Comparison of ENCODE assay signal across 8 cellular contexts in genomic region chr3:12158387-12159226, GRCh38. TPM values are rescaled to one million over a fixed set of nuclear protein-coding genes. Genes with fewer than 3 reads are reported as not detected.
DNase-seq lines count a peak whose midpoint lies in the region; ATAC-seq and TF ChIP-seq lines count a peak whose summit lies in the region.

Gene TIMP4, minus strand, starts transcription at chr3:12158912. Its CDS starts 72 bp downstream, at chr3:12158840.

- peaks cover 4% of the 10 kb centered on the region for H3F3A ChIP-seq in SK-N-SH (replicated peaks; ENCODE audit: insufficient read depth)

- TF ChIP-seq CTCF in DND-41 (IDR thresholded peaks at IDR 0.05; ENCODE audit: borderline replicate concordance, extremely low read depth, low read length, poor library complexity, severe bottlenecking), result no peak
- TF ChIP-seq CTCF in heart right ventricle (IDR thresholded peaks at IDR 0.05), result no peak
- no peak for TF ChIP-seq CTCF in prostate gland (IDR thresholded peaks at IDR 0.05)
- no peak for TF ChIP-seq CTCF in SK-N-SH (IDR thresholded peaks at IDR 0.05)

- peak within 1 kb of the TSS; percentile 49; the same call in 1 of the 2 replicates for H2AFZ ChIP-seq in DND-41 (ENCODE audit: low read depth, low read length)
- H2AFZ ChIP-seq in SK-N-SH (ENCODE audit: low read depth), result no peak within 1 kb of the TSS

- H3K9ac ChIP-seq in DND-41 (ENCODE audit: low read depth, low read length) (no peak within 1 kb of the TSS), SK-N-MC (ENCODE audit: insufficient read length) (no peak within 1 kb of the TSS), SK-N-SH (no peak within 1 kb of the TSS)

- no peak for TF ChIP-seq RAD21 in SK-N-SH (IDR thresholded peaks at IDR 0.05; ENCODE audit: low read length)

- WGBS in heart right ventricle, 2 donors, result 10 to 11% methylated on average over 34 of the region's 34 CpGs
- WGBS in prostate gland, result 14% methylated on average over 27 of the region's 34 CpGs
- 79% methylated on average over 11 of the region's 34 CpGs for WGBS in SK-N-SH (ENCODE audit: low lambda C conversion rate)

- H3K4me3 ChIP-seq in DND-41 (ENCODE audit: low read depth in 1 of 2, low read length in 2 of 2), result no peak within 1 kb of the TSS
- H3K4me3 ChIP-seq in SK-N-MC, result peak within 1 kb of the TSS; percentile 65
- H3K4me3 ChIP-seq in heart right ventricle, result peak within 1 kb of the TSS; percentile 33 to 82 (median 60)
- peak within 1 kb of the TSS; percentile 25 to 30 for H3K4me3 ChIP-seq in prostate gland
- no peak within 1 kb of the TSS for H3K4me3 ChIP-seq in SK-N-SH (ENCODE audit: low read depth in 2 of 2, low read length in 1 of 2)

- H4K20me1 ChIP-seq in DND-41 (ENCODE audit: insufficient read depth, low read length) (no peaks in the 10 kb centered on the region), SK-N-SH (ENCODE audit: insufficient read depth) (no peaks in the 10 kb centered on the region)

- H3K79me2 ChIP-seq in DND-41 (ENCODE audit: insufficient read depth, low read length) (no peaks in the 10 kb centered on the region), SK-N-SH (ENCODE audit: insufficient read depth) (no peaks in the 10 kb centered on the region)

- no peak for ATAC-seq in DND-41 (ENCODE audit: insufficient read depth, low read depth)
- peak; percentile 61 to 90 (median 82) for ATAC-seq in heart right ventricle
- no peak for ATAC-seq in HG02885 (IDR thresholded peaks at IDR 0.05; ENCODE audit: poor library complexity, unreplicated experiment)
- no peak for ATAC-seq in GM21390 (IDR thresholded peaks at IDR 0.05; ENCODE audit: unreplicated experiment)

- TF ChIP-seq EP300 in SK-N-SH (IDR thresholded peaks at IDR 0.05; ENCODE audit: borderline replicate concordance in 1 of 2, low read depth in 1 of 2, low read length in 1 of 2), result no peak

- H3K27ac ChIP-seq in DND-41 (ENCODE audit: low read length), result no peak within 1 kb of the TSS
- H3K27ac ChIP-seq in SK-N-MC, result no peak within 1 kb of the TSS
- H3K27ac ChIP-seq in heart right ventricle, result peak within 1 kb of the TSS; percentile 63 to 91 (median 78)
- peak within 1 kb of the TSS in 1 of 2 donors; percentile 6 for H3K27ac ChIP-seq in prostate gland
- no peak within 1 kb of the TSS for H3K27ac ChIP-seq in SK-N-SH (ENCODE audit: low read depth in 2 of 2, low read length in 1 of 2)

- DNase-seq in DND-41 (no peak), SK-N-MC (ENCODE audit: low read depth, low spot score) (no peak), heart right ventricle (peak; percentile 34 to 69), prostate gland (ENCODE audit: low spot score) (no peak), SK-N-SH (no peak)
- DNase-seq in activated CD8-positive, alpha-beta memory T cell treated with anti-CD3 and anti-CD28 coated beads, Interleukin-2, amount 50 U/mL, for 4 hours, result no peak

- H3K36me3 ChIP-seq in DND-41 (ENCODE audit: insufficient read depth, low read length) (no peaks in the 10 kb centered on the region), SK-N-MC (ENCODE audit: insufficient read depth, low read length) (no peaks in the 10 kb centered on the region), heart right ventricle (peaks cover 0 to 11% (median 0%) of the 10 kb centered on the region in 9 donors), prostate gland (no peaks in the 10 kb centered on the region), SK-N-SH (replicated peaks in 1 of 2; ENCODE audit: control insufficient read depth in 1 of 2, insufficient read depth in 2 of 2, low read length in 1 of 2) (no peaks in the 10 kb centered on the region)

- H3K4me2 ChIP-seq in DND-41 (ENCODE audit: insufficient read depth, low read length) (no peak within 1 kb of the TSS), SK-N-SH (no peak within 1 kb of the TSS)

- H3K9me3 ChIP-seq in DND-41 (ENCODE audit: insufficient read depth, low read length, severe bottlenecking) (no peaks in the 10 kb centered on the region), SK-N-MC (ENCODE audit: low read depth, low read length) (no peaks in the 10 kb centered on the region), heart right ventricle (no peaks in the 10 kb centered on the region), prostate gland (no peaks in the 10 kb centered on the region), SK-N-SH (no peaks in the 10 kb centered on the region)

- H3K4me1 ChIP-seq in DND-41 (ENCODE audit: insufficient read depth, low read length), result peaks cover 7% of the 10 kb centered on the region
- H3K4me1 ChIP-seq in heart right ventricle, result peaks cover 7 to 43% (median 33%) of the 10 kb centered on the region in 9 donors
- no peaks in the 10 kb centered on the region for H3K4me1 ChIP-seq in prostate gland (replicated peaks)
- no peaks in the 10 kb centered on the region; a peak in 1 of 4 replicates for H3K4me1 ChIP-seq in SK-N-SH (ENCODE audit: control insufficient read depth in 1 of 2, insufficient read depth in 2 of 2, low read depth in 1 of 2, low read length in 1 of 2)

- CTCF ChIA-PET in SK-N-SH (lab: Yijun Ruan, JAX), result interaction anchor here (1.5 to 2.3 kb wide), 3 partner anchors 15 to 24 kb away, joined by 3 to 7 read pairs (median 7); no protein-coding TSS in a partner anchor

- intact Hi-C loops in heart right ventricle (cut with DNase I), result loop anchor here in 3 of 10 donors (2.0 kb wide), 2 partner anchors 14 to 20 kb away; no protein-coding TSS in a partner anchor
- intact Hi-C loops in prostate gland (cut with DNase I), result no loop called here

- no peak for TF ChIP-seq POLR2A in prostate gland (IDR thresholded peaks at IDR 0.05)

- POLR2A ChIA-PET in SK-N-SH (lab: Yijun Ruan, JAX), result no interaction called here

- H3K27me3 ChIP-seq in DND-41 (ENCODE audit: insufficient read depth, low read length, poor library complexity) (no peaks in the 10 kb centered on the region), heart right ventricle (peaks cover 0 to 10% (median 0%) of the 10 kb centered on the region in 7 donors), prostate gland (replicated peaks; ENCODE audit: insufficient read depth) (no peaks in the 10 kb centered on the region), SK-N-SH (ENCODE audit: insufficient read depth) (no peaks in the 10 kb centered on the region)

- no peaks in the 10 kb centered on the region for H3K9me2 ChIP-seq in SK-N-SH

TF ChIP-seq in SK-N-SH, 30 proteins besides CTCF, POLR2A, EP300 and RAD21:
- TF ChIP-seq POLR2AphosphoS5 (IDR thresholded peaks at IDR 0.05; ENCODE audit: low read depth, low read length), result no peak

RNA-seq across cellular contexts. Expression of gene TIMP4, which starts in this region (rescaled TPM):
- total RNA-seq in heart right ventricle (10 to 100 TPM in 3 of 10 donors, 1 to 10 TPM in 7; 2.7 to 39.4 (median 8.0) TPM), prostate gland (1 to 10 TPM; 5.6 to 9.7 TPM)
- polyA plus RNA-seq in heart right ventricle (10 to 100 TPM in 1 of 2 donors, 1 to 10 TPM in 1; 7.3 to 41.4 TPM), SK-N-SH (2012; rRNA removed) (not detected in 2 replicates)
- polyA plus RNA-seq in SK-N-SH (2012; cell fraction: cytosol; rRNA removed), result not detected in 2 replicates
- not detected in 2 replicates for polyA plus RNA-seq in SK-N-SH (2012; cell fraction: nucleus; rRNA removed)

Comparison
In these comparisons a context has a peak if more than half of its experiments do, and no peak if none do; other contexts are left out.
1. RNA of gene TIMP4 (polyA plus RNA-seq): 7.3 to 41.4 TPM in heart right ventricle; not detected in SK-N-SH; every median in the first group is over 4 times any median in the second.
2. ATAC-seq: peak in heart right ventricle (8 of 8); none in DND-41 (single experiment), HG02885 (single experiment) and GM21390 (single experiment).
3. DNase-seq: peak in heart right ventricle (2 of 2); none in DND-41 (single experiment), SK-N-MC (single experiment), prostate gland (single experiment), SK-N-SH (single experiment) and activated CD8-positive, alpha-beta memory T cell treated with anti-CD3 and anti-CD28 coated beads, Interleukin-2, amount 50 U/mL, for 4 hours (single experiment).
4. H3K27ac ChIP-seq: peak in heart right ventricle (10 of 10); none in DND-41 (single experiment), SK-N-MC (single experiment) and SK-N-SH (0 of 2).
5. H3K4me3 ChIP-seq: peak in SK-N-MC (single experiment), heart right ventricle (10 of 10) and prostate gland (2 of 2); none in DND-41 (0 of 2) and SK-N-SH (0 of 2).